Comparison of ENCODE assay signal across 8 cellular contexts in genomic region chr1:38835230-38835827, GRCh38. TPM values are rescaled to one million over a fixed set of nuclear protein-coding genes. Genes with fewer than 3 reads are reported as not detected.
DNase-seq lines count a peak whose midpoint lies in the region; ATAC-seq, FAIRE-seq and TF ChIP-seq lines count a peak whose summit lies in the region.

No MANE protein-coding gene starts in this region.

- DNase-seq in CD4-positive, alpha-beta memory T cell: peak; percentile 51 to 73 (median 70)
- DNase-seq in NCI-H1436 (lab: John Stamatoyannopoulos, UW) (peak; percentile 76), SK-N-MC (ENCODE audit: low read depth, low spot score) (peak; percentile 79), cardiac fibroblast (ENCODE audit: low read depth in 2 of 2) (peak; percentile 89 to 93), kidney (no peak)
- DNase-seq in stimulated activated naive B cell treated with anti-CD40 and anti-IgM and Interleukin-4, amounts not matched to agents 10 μg/mL and 1 μg/mL and 100 μg/mL, for 72 hours: peak; percentile 40

- peaks cover 2 to 6% of the 10 kb centered on the region in 2 donors for H3K27me3 Mint-ChIP-seq in CD4-positive, alpha-beta memory T cell
- H3K27me3 Mint-ChIP-seq in stimulated activated naive B cell treated with anti-CD40 and anti-IgM and Interleukin-4, amounts not matched to agents 10 μg/mL and 1 μg/mL and 100 μg/mL, for 72 hours: peaks cover 4 to 15% of the 10 kb centered on the region in 2 donors

- FAIRE-seq in kidney (lab: Jason Lieb, UNC): peak; percentile 80

- ATAC-seq in GM21367 (IDR thresholded peaks at IDR 0.05; ENCODE audit: unreplicated experiment) (peak; percentile 57), HG02763 (IDR thresholded peaks at IDR 0.05; ENCODE audit: unreplicated experiment) (no peak)
- peak; percentile 90 to 97 for ATAC-seq in stimulated activated naive B cell treated with anti-CD40 and anti-IgM and Interleukin-4, amounts not matched to agents 10 μg/mL and 1 μg/mL and 100 μg/mL, for 72 hours (replicated peaks)

- no peak overlapping the region for H3K27ac Mint-ChIP-seq in CD4-positive, alpha-beta memory T cell
- H3K27ac Mint-ChIP-seq in stimulated activated naive B cell treated with anti-CD40 and anti-IgM and Interleukin-4, amounts not matched to agents 10 μg/mL and 1 μg/mL and 100 μg/mL, for 72 hours: no peak overlapping the region

- H3K4me1 ChIP-seq in CD4-positive, alpha-beta memory T cell (ENCODE audit: insufficient read depth, low read length): no peaks in the 10 kb centered on the region
- no peaks in the 10 kb centered on the region for H3K4me1 ChIP-seq in kidney (ENCODE audit: control insufficient read depth in 1 of 2, insufficient read depth in 1 of 2, low read depth in 1 of 2, low read length in 2 of 2)

- no peak overlapping the region for H3K27ac ChIP-seq in CD4-positive, alpha-beta memory T cell (ENCODE audit: low read depth, low read length)
- H3K27ac ChIP-seq in SK-N-MC: no peak overlapping the region
- no peak overlapping the region for H3K27ac ChIP-seq in kidney (ENCODE audit: low read depth in 2 of 2, low read length in 2 of 2)

- intact Hi-C loops in CD4-positive, alpha-beta memory T cell (cut with micrococcal nuclease): loop anchor here (1.0 to 5.0 kb wide), 4 partner anchors 257 to 1233 kb away; partner anchors contain the start of gene SF3A3
- intact Hi-C loops in kidney (cut with DNase I): loop anchor here (10.0 kb wide), 1 partner anchor 801 kb away; no protein-coding TSS in a partner anchor

- H3K36me3 ChIP-seq in CD4-positive, alpha-beta memory T cell (ENCODE audit: insufficient read depth, low read length): peaks cover 16% of the 10 kb centered on the region
- H3K36me3 ChIP-seq in SK-N-MC (ENCODE audit: insufficient read depth, low read length): peaks cover 15% of the 10 kb centered on the region
- H3K36me3 ChIP-seq in kidney (ENCODE audit: control insufficient read depth in 1 of 2, insufficient read depth in 2 of 2, low read length in 2 of 2): peaks cover 5 to 15% of the 10 kb centered on the region in 2 donors

- peaks cover 1 to 8% (median 2%) of the 10 kb centered on the region in 4 donors for H3K4me1 Mint-ChIP-seq in CD4-positive, alpha-beta memory T cell
- H3K4me1 Mint-ChIP-seq in stimulated activated naive B cell treated with anti-CD40 and anti-IgM and Interleukin-4, amounts not matched to agents 10 μg/mL and 1 μg/mL and 100 μg/mL, for 72 hours: peaks cover under 1 to 2% of the 10 kb centered on the region in 2 donors

- no peaks in the 10 kb centered on the region for H3K9me3 ChIP-seq in CD4-positive, alpha-beta memory T cell (ENCODE audit: control insufficient read depth in 1 of 2, low read length in 2 of 2)
- H3K9me3 ChIP-seq in SK-N-MC (ENCODE audit: low read depth, low read length) (no peaks in the 10 kb centered on the region), kidney (ENCODE audit: control insufficient read depth in 1 of 2, low read length in 2 of 2) (no peaks in the 10 kb centered on the region)

- peak; percentile 73 for TF ChIP-seq CTCF in cardiac fibroblast (IDR thresholded peaks at IDR 0.05; ENCODE audit: low read depth, low read length)
- peak; percentile 84 for TF ChIP-seq CTCF in kidney (IDR thresholded peaks at IDR 0.05; ENCODE audit: borderline replicate concordance, extremely low read depth, insufficient read depth)

- H3K4me3 Mint-ChIP-seq in CD4-positive, alpha-beta memory T cell: no peak overlapping the region
- H3K4me3 Mint-ChIP-seq in stimulated activated naive B cell treated with anti-CD40 and anti-IgM and Interleukin-4, amounts not matched to agents 10 μg/mL and 1 μg/mL and 100 μg/mL, for 72 hours: no peak overlapping the region

- CTCF ChIA-PET in CD4-positive, alpha-beta memory T cell (lab: Charles Lee; ENCODE audit: partially characterized antibody): interaction anchor here (0.7 to 3.3 kb wide), 10 partner anchors 8 to 845 kb away, joined by 3 to 14 read pairs (median 8); no protein-coding TSS in a partner anchor

- no peaks in the 10 kb centered on the region for H3K27me3 ChIP-seq in CD4-positive, alpha-beta memory T cell (ENCODE audit: insufficient read depth, low read length)

- POLR2A ChIA-PET in CD4-positive, alpha-beta memory T cell (lab: Charles Lee; ENCODE audit: partially characterized antibody): interaction anchor here (1.0 kb wide), 1 partner anchor 257 kb away, joined by 3 read pairs; no protein-coding TSS in a partner anchor

- no peaks in the 10 kb centered on the region for H3K9me3 Mint-ChIP-seq in CD4-positive, alpha-beta memory T cell
- no peaks in the 10 kb centered on the region for H3K9me3 Mint-ChIP-seq in stimulated activated naive B cell treated with anti-CD40 and anti-IgM and Interleukin-4, amounts not matched to agents 10 μg/mL and 1 μg/mL and 100 μg/mL, for 72 hours

- no peak overlapping the region for H3K4me3 ChIP-seq in CD4-positive, alpha-beta memory T cell (ENCODE audit: low read length in 2 of 2)
- H3K4me3 ChIP-seq in SK-N-MC: no peak overlapping the region
- H3K4me3 ChIP-seq in cardiac fibroblast (replicated peaks in 1 of 2; ENCODE audit: low read depth in 2 of 2, low read length in 2 of 2): no peak overlapping the region
- H3K4me3 ChIP-seq in kidney (ENCODE audit: low read length in 2 of 2): no peak overlapping the region

- H3K9ac ChIP-seq in SK-N-MC (ENCODE audit: insufficient read length) (no peak overlapping the region), kidney (ENCODE audit: low read length in 2 of 2) (no peak overlapping the region)

- H3K36me3 Mint-ChIP-seq in CD4-positive, alpha-beta memory T cell: peaks cover 22 to 29% of the 10 kb centered on the region in 2 donors
- peaks cover 10 to 20% of the 10 kb centered on the region in 2 donors for H3K36me3 Mint-ChIP-seq in stimulated activated naive B cell treated with anti-CD40 and anti-IgM and Interleukin-4, amounts not matched to agents 10 μg/mL and 1 μg/mL and 100 μg/mL, for 72 hours

RNA-seq across cellular contexts. Expression of gene RRAGC, which starts 24.2 kb away (rescaled TPM):
- total RNA-seq in CD4-positive, alpha-beta memory T cell: 10 to 100 TPM; 24.5 to 25.2 TPM
- 1 to 10 TPM; 8.8 to 9.0 TPM for polyA plus RNA-seq in CD4-positive, alpha-beta memory T cell
- 27.3 TPM for total RNA-seq in kidney
- 22.9 TPM for polyA plus RNA-seq in kidney (ENCODE audit: insufficient read depth, low read depth, low replicate concordance)

RNA-seq across cellular contexts. Expression of gene MYCBP, which starts 37.8 kb away (rescaled TPM):
- total RNA-seq in CD4-positive, alpha-beta memory T cell: 10 to 100 TPM; 13.4 to 15.4 TPM
- polyA plus RNA-seq in CD4-positive, alpha-beta memory T cell: 10 to 100 TPM; 55.6 to 77.8 TPM
- total RNA-seq in kidney: 31.1 TPM
- polyA plus RNA-seq in kidney (ENCODE audit: insufficient read depth, low read depth, low replicate concordance): 20.6 TPM

RNA-seq across cellular contexts. Expression of gene GJA9, which starts 46.1 kb away (rescaled TPM):
- total RNA-seq in CD4-positive, alpha-beta memory T cell: not detected
- polyA plus RNA-seq in CD4-positive, alpha-beta memory T cell: not detected
- total RNA-seq in kidney: not detected
- polyA plus RNA-seq in kidney (ENCODE audit: insufficient read depth, low read depth, low replicate concordance): not detected
